ENCODE assay signal across 22 cellular contexts in genomic region chr15:72168833-72169232, GRCh38. TPM values are rescaled to one million over a fixed set of nuclear protein-coding genes. Genes with fewer than 3 reads are reported as not detected.
A peak's percentile ranks its signal among the peaks of the same experiment; 100 is the strongest.
DNase-seq lines count a peak whose midpoint lies in the region; ATAC-seq and TF ChIP-seq lines count a peak whose summit lies in the region.
"Had no signal": no experiment of that assay in that cellular context is flagged by ENCODE, and none has a peak within 500 bp of the region (broad histone marks: within the 10 kb centered on the region; RNA-seq: fewer than 3 reads in every experiment).

No MANE protein-coding gene starts in this region.

- CTCF ChIA-PET in PC-9 (lab: Charles Lee), result interaction anchor here (0.6 to 1.4 kb wide), 2 partner anchors 30 to 425 kb away, joined by 4 to 10 read pairs; no protein-coding TSS in a partner anchor

- no peak overlapping the region for H3K27ac ChIP-seq in left ventricle myocardium inferior (replicated peaks)
- peak overlapping the region; percentile 96 for H3K27ac ChIP-seq in PC-9
- H3K27ac ChIP-seq in MM.1S (ENCODE audit: low read length), result no peak overlapping the region
- H3K27ac ChIP-seq: adrenal gland, gastrocnemius medialis, spleen, suprapubic skin had no signal

- ATAC-seq in Right ventricle myocardium inferior (peak; percentile 26), left ventricle myocardium superior (peak; percentile 62), GM21526 (IDR thresholded peaks at IDR 0.05; ENCODE audit: low FRiP score, unreplicated experiment) (no peak)
- ATAC-seq: gastrocnemius medialis had no signal

- H3K27ac Mint-ChIP-seq in type B pancreatic cell, result peak overlapping the region; percentile 92

- peaks cover 41% of the 10 kb centered on the region for H3F3A ChIP-seq in PC-9 (ENCODE audit: insufficient read depth, low read depth)
- no peaks in the 10 kb centered on the region for H3F3A ChIP-seq in MM.1S (ENCODE audit: insufficient read depth, low read length)

- no peaks in the 10 kb centered on the region for H4K20me1 ChIP-seq in PC-9 (ENCODE audit: insufficient read depth)
- H4K20me1 ChIP-seq in MM.1S (ENCODE audit: insufficient read depth, low read length), result no peaks in the 10 kb centered on the region

- H2AFZ ChIP-seq in PC-9, result no peak overlapping the region
- H2AFZ ChIP-seq in MM.1S (ENCODE audit: low read length), result no peak overlapping the region

- peaks cover 31% of the 10 kb centered on the region for H3K79me2 ChIP-seq in PC-9 (ENCODE audit: low read depth)
- no peaks in the 10 kb centered on the region for H3K79me2 ChIP-seq in MM.1S (ENCODE audit: low read length)

- intact Hi-C loops in Right ventricle myocardium inferior (cut with DNase I), result no loop called here
- intact Hi-C loops in left ventricle myocardium inferior (cut with micrococcal nuclease), result no loop called here
- intact Hi-C loops in PC-9 (cut with micrococcal nuclease; ENCODE audit: unreplicated experiment), result loop anchor here (1.0 kb wide), 1 partner anchor 62 kb away; the partner anchor contains the start of gene PKM
- intact Hi-C loops in left ventricle myocardium superior (cut with micrococcal nuclease), result no loop called here

- H3K4me2 ChIP-seq in PC-9 (peak overlapping the region; percentile 99), MM.1S (ENCODE audit: low read depth, low read length) (no peak overlapping the region)

- H3K4me1 ChIP-seq in left ventricle myocardium inferior (peaks cover 15% of the 10 kb centered on the region), PC-9 (replicated peaks; ENCODE audit: insufficient read depth) (peaks cover 51% of the 10 kb centered on the region), MM.1S (ENCODE audit: low read length) (no peaks in the 10 kb centered on the region)
- H3K4me1 ChIP-seq: adrenal gland, gastrocnemius medialis, prostate gland, spleen, suprapubic skin had no signal

- peaks cover 12% of the 10 kb centered on the region for H3K4me1 Mint-ChIP-seq in type B pancreatic cell (ENCODE audit: unreplicated experiment)

- H3K4me3 ChIP-seq in left ventricle myocardium inferior, result no peak overlapping the region
- peak overlapping the region; percentile 66 for H3K4me3 ChIP-seq in PC-9
- no peak overlapping the region for H3K4me3 ChIP-seq in MM.1S (ENCODE audit: low read length)
- H3K4me3 ChIP-seq: adrenal gland, gastrocnemius medialis, prostate gland, spleen, suprapubic skin had no signal

- H3K9me3 Mint-ChIP-seq in type B pancreatic cell, result no peaks in the 10 kb centered on the region

- no peak for TF ChIP-seq CTCF in left ventricle myocardium inferior (IDR thresholded peaks at IDR 0.05; ENCODE audit: borderline replicate concordance)
- TF ChIP-seq CTCF in PC-9 (conservative IDR thresholded peaks at IDR 0.05), result no peak
- TF ChIP-seq CTCF in type B pancreatic cell (conservative IDR thresholded peaks at IDR 0.05), result no peak
- TF ChIP-seq CTCF in MM.1S (IDR thresholded peaks at IDR 0.05; ENCODE audit: low read length), result no peak

- H3K36me3 ChIP-seq in left ventricle myocardium inferior (no peaks in the 10 kb centered on the region), PC-9 (ENCODE audit: low read depth) (peaks cover 22% of the 10 kb centered on the region), MM.1S (replicated peaks; ENCODE audit: insufficient read depth, low read length) (no peaks in the 10 kb centered on the region)
- H3K36me3 ChIP-seq: adrenal gland, gastrocnemius medialis, prostate gland, spleen, suprapubic skin had no signal

- no TSS peak for BruUV-seq in PC-9 (replicated peaks; lab: Mats Ljungman, UMichigan)

- no peaks in the 10 kb centered on the region for H3K9me3 ChIP-seq in left ventricle myocardium inferior (replicated peaks)
- H3K9me3 ChIP-seq in PC-9 (ENCODE audit: insufficient read depth, low read depth), result no peaks in the 10 kb centered on the region
- H3K9me3 ChIP-seq in MM.1S (replicated peaks; ENCODE audit: insufficient read depth, low read length), result no peaks in the 10 kb centered on the region
- H3K9me3 ChIP-seq: adrenal gland, gastrocnemius medialis, prostate gland, spleen, suprapubic skin had no signal

- peaks cover 7% of the 10 kb centered on the region for H3K27me3 ChIP-seq in left ventricle myocardium inferior (ENCODE audit: low read depth)
- H3K27me3 ChIP-seq in PC-9 (ENCODE audit: insufficient read depth, low read depth), result no peaks in the 10 kb centered on the region
- no peaks in the 10 kb centered on the region for H3K27me3 ChIP-seq in MM.1S (replicated peaks; ENCODE audit: insufficient read depth, low read length)
- H3K27me3 ChIP-seq: adrenal gland, gastrocnemius medialis, suprapubic skin had no signal

- DNase-seq in Right ventricle myocardium inferior (ENCODE audit: missing footprints), result no peak
- DNase-seq in left ventricle myocardium inferior, result no peak
- DNase-seq in PC-9, result peak in 1 of 2 experiments; percentile 18
- DNase-seq in left ventricle myocardium superior, result no peak
- DNase-seq in type B pancreatic cell (ENCODE audit: extremely low spot score, unreplicated experiment), result no peak
- no peak for DNase-seq in MM.1S
- no peak for DNase-seq in stimulated activated CD8-positive, alpha-beta memory T cell treated with anti-CD3 and anti-CD28 coated beads, Interleukin-4, amount 100 ng/mL, for 48 hours
- DNase-seq: activated CD8-positive, alpha-beta memory T cell treated with anti-CD3 and anti-CD28 coated beads, Interleukin-2, amount 50 U/mL, for 48 hours; activated effector memory CD4-positive, alpha-beta T cell treated with anti-CD3 and anti-CD28 coated beads, Interleukin-2, amount 50 U/mL, for 16 hours; adrenal gland; erythroblast; gastrocnemius medialis; kidney glomerular epithelial cell; midbrain; NCI-H2107; NCI-H524 treated with DMSO at 0.1 percent for 48 hours; T1000 had no signal

- no peaks in the 10 kb centered on the region for H3K27me3 Mint-ChIP-seq in type B pancreatic cell

- no peaks in the 10 kb centered on the region for H3K9me2 ChIP-seq in PC-9 (ENCODE audit: insufficient read depth)
- H3K9me2 ChIP-seq in MM.1S (replicated peaks; ENCODE audit: insufficient read depth, low read length), result no peaks in the 10 kb centered on the region

- no peak overlapping the region for H3K4me3 Mint-ChIP-seq in type B pancreatic cell

- no peak overlapping the region for H3K9ac ChIP-seq in MM.1S (ENCODE audit: low read length)

- H3K36me3 Mint-ChIP-seq in type B pancreatic cell, result no peaks in the 10 kb centered on the region

- POLR2A ChIA-PET in PC-9 (lab: Charles Lee; ENCODE audit: unreplicated experiment), result interaction anchor here (0.7 to 1.7 kb wide), 7 partner anchors 15 to 379 kb away, joined by 5 to 13 read pairs (median 7); partner anchors contain the start of genes GRAMD2A, MYO9A and SENP8

RNA-seq across cellular contexts. Expression of gene GRAMD2A, which starts 28.8 kb away (rescaled TPM):
- not detected for total RNA-seq in Right ventricle myocardium inferior
- total RNA-seq in left ventricle myocardium inferior, result not detected
- total RNA-seq in PC-9 (2021), result 48.5 and 60.2 TPM in 2 replicates
- not detected for total RNA-seq in left ventricle myocardium superior
- 6.0 and 15.5 TPM in 2 replicates for total RNA-seq in type B pancreatic cell (ENCODE audit: low replicate concordance)
- total RNA-seq: gastrocnemius medialis, SK-MEL-5 had no signal

RNA-seq across cellular contexts. Expression of gene SENP8, which starts 50.6 kb away (rescaled TPM):
- total RNA-seq in Right ventricle myocardium inferior (5.9 TPM), left ventricle myocardium inferior (6.5 TPM), PC-9 (2021) (1.9 and 3.8 TPM in 2 replicates), left ventricle myocardium superior (6.3 TPM), type B pancreatic cell (ENCODE audit: low replicate concordance) (4.9 and 6.1 TPM in 2 replicates)

RNA-seq across cellular contexts. Expression of gene MYO9A, which starts 50.9 kb away (rescaled TPM):
- 27.5 TPM for total RNA-seq in Right ventricle myocardium inferior
- total RNA-seq in left ventricle myocardium inferior, result 22.5 TPM
- total RNA-seq in PC-9 (2021), result 34.0 and 37.3 TPM in 2 replicates
- total RNA-seq in left ventricle myocardium superior, result 29.7 TPM
- 42.4 and 43.4 TPM in 2 replicates for total RNA-seq in type B pancreatic cell (ENCODE audit: low replicate concordance)
